In genomic region chr1:150156868-150157603, GRCh38 we compare ENCODE assay signal across 12 cellular contexts. TPM values are rescaled to one million over a fixed set of nuclear protein-coding genes. Genes with fewer than 3 reads are reported as not detected.
DNase-seq lines count a peak whose midpoint lies in the region; ATAC-seq and TF ChIP-seq lines count a peak whose summit lies in the region.
"Had no signal": no experiment of that assay in that cellular context is flagged by ENCODE, and none has a peak within 500 bp of the region (broad histone marks: within the 10 kb centered on the region; RNA-seq: fewer than 3 reads in every experiment).

No MANE protein-coding gene starts in this region.

- H3K4me3 ChIP-seq in AG04450 (ENCODE audit: low read depth, low read length) = no peak overlapping the region
- no peak overlapping the region for H3K4me3 ChIP-seq in muscle layer of duodenum (ENCODE audit: low read depth in 1 of 2, low read length in 2 of 2)
- no peak overlapping the region for H3K4me3 ChIP-seq in coronary artery

- no peaks in the 10 kb centered on the region for H3K9me3 ChIP-seq in AG04450 (ENCODE audit: control insufficient read depth, insufficient read depth, low read length)
- H3K9me3 ChIP-seq in muscle layer of duodenum (ENCODE audit: control insufficient read depth in 1 of 2, low read length in 2 of 2) = no peaks in the 10 kb centered on the region

- DNase-seq in AG04450 (ENCODE audit: low read depth, low spot score) (no peak), ELR (ENCODE audit: low read depth) (peak; percentile 53), activated B cell treated with CpG ODN at 0.5 μM for 24 hours (no peak), NCI-H2196 treated with DMSO at 0.1 percent for 48 hours (lab: John Stamatoyannopoulos, UW; ENCODE audit: unreplicated experiment) (no peak), GM13977 (ENCODE audit: low spot score) (no peak), NCI-H510A treated with DMSO at 0.1 percent for 48 hours (lab: John Stamatoyannopoulos, UW) (no peak), coronary artery (ENCODE audit: low spot score) (no peak)
- DNase-seq: activated naive CD4-positive, alpha-beta T cell treated with anti-CD3 and anti-CD28 coated beads for 36 hours; T-helper 1 cell had no signal

- peaks cover 81% of the 10 kb centered on the region for H3K36me3 Mint-ChIP-seq in activated B cell treated with CpG ODN at 0.5 μM for 24 hours (ENCODE audit: low read depth)

- H3K36me3 ChIP-seq in muscle layer of duodenum (ENCODE audit: control insufficient read depth in 1 of 2, insufficient read depth in 2 of 2, low read length in 2 of 2) = peaks cover 23 to 48% of the 10 kb centered on the region in 2 donors

- TF ChIP-seq CTCF in AG04450 (IDR thresholded peaks at IDR 0.05; ENCODE audit: low read depth, low read length) (no peak), activated B cell treated with CpG ODN at 0.5 μM for 24 hours (IDR thresholded peaks at IDR 0.05) (no peak), GM13977 (IDR thresholded peaks at IDR 0.05; ENCODE audit: extremely low read depth, insufficient read depth, missing control alignments) (no peak), coronary artery (IDR thresholded peaks at IDR 0.05) (no peak)

- CTCF ChIA-PET in AG04450 (lab: Charles Lee) = interaction anchor here (1.3 to 5.4 kb wide), 5 partner anchors 9 to 89 kb away, joined by 4 to 24 read pairs (median 6); partner anchors contain the start of gene VPS45
- CTCF ChIA-PET in activated B cell treated with CpG ODN at 0.5 μM for 24 hours (lab: Charles Lee) = interaction anchor here (0.7 to 1.5 kb wide), 5 partner anchors 9 to 84 kb away, joined by 3 to 7 read pairs (median 3); no protein-coding TSS in a partner anchor

- ATAC-seq in activated B cell treated with CpG ODN at 0.5 μM for 24 hours (ENCODE audit: low read depth) = no peak
- ATAC-seq: natural killer cell treated with Interleukin-12 subunit alpha and Interleukin-12 subunit beta and Interleukin-15 and Interleukin-18, amount 100 ng/mL, for 72 hours had no signal

- H3K4me1 ChIP-seq in muscle layer of duodenum (ENCODE audit: control insufficient read depth in 1 of 2, insufficient read depth in 2 of 2, low read length in 2 of 2) = peaks cover 18 to 64% of the 10 kb centered on the region in 2 donors

- POLR2A ChIA-PET in AG04450 (lab: Yijun Ruan, JAX) = interaction anchor here (0.5 to 7.0 kb wide), 4 partner anchors 6 to 84 kb away, joined by 3 to 149 read pairs (median 5); partner anchors contain the start of gene PLEKHO1
- POLR2A ChIA-PET in activated B cell treated with CpG ODN at 0.5 μM for 24 hours (lab: Charles Lee) = interaction anchor here (0.5 to 9.3 kb wide), 8 partner anchors 6 to 89 kb away, joined by 3 to 388 read pairs (median 4); partner anchors contain the start of genes PLEKHO1 and VPS45

- peak overlapping the region; percentile 98 for H3K27ac Mint-ChIP-seq in activated B cell treated with CpG ODN at 0.5 μM for 24 hours
- H3K27ac Mint-ChIP-seq: activated naive CD4-positive, alpha-beta T cell treated with anti-CD3 and anti-CD28 coated beads for 36 hours had no signal

- no peak overlapping the region for H3K4me3 Mint-ChIP-seq in activated B cell treated with CpG ODN at 0.5 μM for 24 hours
- H3K4me3 Mint-ChIP-seq: activated naive CD4-positive, alpha-beta T cell treated with anti-CD3 and anti-CD28 coated beads for 36 hours had no signal

- H3K4me1 Mint-ChIP-seq in activated B cell treated with CpG ODN at 0.5 μM for 24 hours = peaks cover 97% of the 10 kb centered on the region

- intact Hi-C loops in activated B cell treated with CpG ODN at 0.5 μM for 24 hours (cut with micrococcal nuclease) = no loop called here

- H3K27me3 Mint-ChIP-seq in activated B cell treated with CpG ODN at 0.5 μM for 24 hours = no peaks in the 10 kb centered on the region
- H3K27me3 Mint-ChIP-seq: natural killer cell treated with Interleukin-12 subunit alpha and Interleukin-12 subunit beta and Interleukin-15 and Interleukin-18, amount 100 ng/mL, for 72 hours had no signal

- H3K27ac ChIP-seq in AG04450 (ENCODE audit: low read depth, low read length) = peak overlapping the region; percentile 95
- peak overlapping the region; percentile 84 for H3K27ac ChIP-seq in muscle layer of duodenum (ENCODE audit: low read length)
- H3K27ac ChIP-seq in coronary artery = peak overlapping the region in 1 of 2 donors; percentile 61
- H3K27ac ChIP-seq: KMS-11 had no signal

- H3K9me3 Mint-ChIP-seq in activated B cell treated with CpG ODN at 0.5 μM for 24 hours = no peaks in the 10 kb centered on the region
- H3K9me3 Mint-ChIP-seq: activated naive CD4-positive, alpha-beta T cell treated with anti-CD3 and anti-CD28 coated beads for 36 hours; natural killer cell treated with Interleukin-12 subunit alpha and Interleukin-12 subunit beta and Interleukin-15 and Interleukin-18, amount 100 ng/mL, for 72 hours had no signal

- H3K27me3 ChIP-seq in AG04450 (ENCODE audit: control insufficient read depth, insufficient read depth, low read length) = no peaks in the 10 kb centered on the region
- H3K27me3 ChIP-seq in muscle layer of duodenum (ENCODE audit: low read depth, low read length) = no peaks in the 10 kb centered on the region

- in situ Hi-C loops in GM13977 (cut with MboI; ENCODE audit: low pct_unique_long_range_greater_than_20kb, low sequenced_read_pairs, unreplicated experiment) = no loop called here

RNA-seq across cellular contexts. Expression of gene PLEKHO1, which starts 7.3 kb away (rescaled TPM):
- 62.0 and 73.4 TPM in 2 replicates for polyA plus RNA-seq in AG04450 (2011; rRNA removed)
- 59.9 and 86.9 TPM in 2 replicates for polyA minus RNA-seq in AG04450 (2011; rRNA and poly(A)+ RNA removed)
- 195 and 208 TPM in 2 replicates for total RNA-seq in activated B cell treated with CpG ODN at 0.5 μM for 24 hours
